10 cellular contexts compared by ENCODE assay signal in genomic region chr18:13826209-13826608, GRCh38. TPM values are rescaled to one million over a fixed set of nuclear protein-coding genes. Genes with fewer than 3 reads are reported as not detected.
"Had no signal": no experiment of that assay in that cellular context is flagged by ENCODE, and none has a peak within 500 bp of the region (broad histone marks: within the 10 kb centered on the region; RNA-seq: fewer than 3 reads in every experiment).

No MANE protein-coding gene starts in this region.

- H3K4me1 ChIP-seq: HAP-1 had no signal

- H3K4me3 ChIP-seq: GM23338, HAP-1 had no signal

- H3K4me1 Mint-ChIP-seq: GM23338 had no signal

- H3K9me3 Mint-ChIP-seq: HFFc6, IgD-negative memory B cell had no signal

- H3K4me3 Mint-ChIP-seq: GM23338, HFFc6, IgD-negative memory B cell had no signal

- H2AFZ ChIP-seq: GM23338 had no signal

- H3K27ac Mint-ChIP-seq: GM23338, HFFc6, IgD-negative memory B cell had no signal

- H3K4me2 ChIP-seq: GM23338 had no signal

- FAIRE-seq: HepG2 had no signal

- H3K27ac ChIP-seq: HL-60 had no signal

- DNase-seq: H7, HFFc6, KBM-7 had no signal

- H3K36me3 ChIP-seq: HAP-1 had no signal

- ATAC-seq: GM23338, HCT116 had no signal

- H3K36me3 Mint-ChIP-seq: IgD-negative memory B cell had no signal

- H3K9me3 ChIP-seq: HAP-1 had no signal

RNA-seq across cellular contexts. Expression of gene MC5R, which starts 2.3 kb away (rescaled TPM):
- total RNA-seq: GM23338, H7, HepG2, HFFc6, HT1080 had no signal
- polyA plus RNA-seq: HepG2, IgD-negative memory B cell had no signal
